Comparison of ENCODE assay signal across 24 cellular contexts in genomic region chr12:124000111-124000510, GRCh38.
"Had no signal": no experiment of that assay in that cellular context is flagged by ENCODE, and none has a peak within 500 bp of the region (broad histone marks: within the 10 kb centered on the region; RNA-seq: fewer than 3 reads in every experiment).

No MANE protein-coding gene starts in this region.

- H3K27me3 ChIP-seq: esophagus squamous epithelium, left lung, neural progenitor cell, right lobe of liver, suprapubic skin, transverse colon, vagina had no signal

- H3K4me3 Mint-ChIP-seq: effector memory CD8-positive, alpha-beta T cell; naive thymus-derived CD4-positive, alpha-beta T cell; nephron; neural progenitor cell; stimulated activated naive B cell treated with anti-CD40 and anti-IgM and Interleukin-4, amounts not matched to agents 10 μg/mL and 1 μg/mL and 100 μg/mL, for 72 hours; stimulated activated naive CD8-positive, alpha-beta T cell treated with anti-CD3 and anti-CD28 coated beads, Interleukin-15, Interleukin-2, amounts not matched to agents 100 ng/mL and 50 ng/mL, for 24 hours had no signal

- H3K9me3 ChIP-seq: esophagus squamous epithelium, left lung, right lobe of liver, suprapubic skin, transverse colon, vagina had no signal

- H3K9me3 Mint-ChIP-seq: effector memory CD8-positive, alpha-beta T cell; naive thymus-derived CD4-positive, alpha-beta T cell; nephron; neural progenitor cell; stimulated activated naive B cell treated with anti-CD40 and anti-IgM and Interleukin-4, amounts not matched to agents 10 μg/mL and 1 μg/mL and 100 μg/mL, for 72 hours; stimulated activated naive CD8-positive, alpha-beta T cell treated with anti-CD3 and anti-CD28 coated beads, Interleukin-15, Interleukin-2, amounts not matched to agents 100 ng/mL and 50 ng/mL, for 24 hours had no signal

- H3K36me3 ChIP-seq: neural progenitor cell, transverse colon had no signal

- H3K4me1 ChIP-seq: transverse colon had no signal

- H3K27ac Mint-ChIP-seq: effector memory CD8-positive, alpha-beta T cell; naive thymus-derived CD4-positive, alpha-beta T cell; nephron; neural progenitor cell; progenitor cell of endocrine pancreas; stimulated activated naive B cell treated with anti-CD40 and anti-IgM and Interleukin-4, amounts not matched to agents 10 μg/mL and 1 μg/mL and 100 μg/mL, for 72 hours; stimulated activated naive CD8-positive, alpha-beta T cell treated with anti-CD3 and anti-CD28 coated beads, Interleukin-15, Interleukin-2, amounts not matched to agents 100 ng/mL and 50 ng/mL, for 24 hours had no signal

- H3K4me3 ChIP-seq: coronary artery, esophagus squamous epithelium, left lung, neural progenitor cell, right lobe of liver, suprapubic skin, transverse colon, vagina had no signal

- DNase-seq: dermis blood vessel endothelial cell; effector memory CD8-positive, alpha-beta T cell; erythroblast; esophagus squamous epithelium; foreskin melanocyte; left cardiac atrium; left lung; mesendoderm; midbrain; naive thymus-derived CD4-positive, alpha-beta T cell; right lobe of liver; small intestine; stimulated activated CD4-positive, alpha-beta T cell treated with anti-CD3 and anti-CD28 coated beads, Interleukin-15, amount 100 ng/mL, for 24 hours; stimulated activated CD4-positive, alpha-beta T cell treated with anti-CD3 and anti-CD28 coated beads, Interleukin-2, amount 100 ng/mL, for 48 hours; stimulated activated naive B cell treated with anti-CD40 and anti-IgM and Interleukin-4, amounts not matched to agents 10 μg/mL and 1 μg/mL and 100 μg/mL, for 72 hours; transverse colon had no signal

- H3K27ac ChIP-seq: coronary artery, esophagus squamous epithelium, left lung, neural progenitor cell, parathyroid adenoma, right lobe of liver, suprapubic skin, transverse colon, vagina had no signal

- H3K9ac ChIP-seq: neural progenitor cell, parathyroid adenoma had no signal

- H3K4me2 ChIP-seq: neural progenitor cell had no signal

- ATAC-seq: effector memory CD8-positive, alpha-beta T cell; left cardiac atrium; left lung; naive thymus-derived CD4-positive, alpha-beta T cell; right lobe of liver; stimulated activated naive B cell treated with anti-CD40 and anti-IgM and Interleukin-4, amounts not matched to agents 10 μg/mL and 1 μg/mL and 100 μg/mL, for 72 hours had no signal

- H2AFZ ChIP-seq: neural progenitor cell, parathyroid adenoma had no signal

- H3K27me3 Mint-ChIP-seq: effector memory CD8-positive, alpha-beta T cell; naive thymus-derived CD4-positive, alpha-beta T cell; progenitor cell of endocrine pancreas; stimulated activated naive B cell treated with anti-CD40 and anti-IgM and Interleukin-4, amounts not matched to agents 10 μg/mL and 1 μg/mL and 100 μg/mL, for 72 hours; stimulated activated naive CD8-positive, alpha-beta T cell treated with anti-CD3 and anti-CD28 coated beads, Interleukin-15, Interleukin-2, amounts not matched to agents 100 ng/mL and 50 ng/mL, for 24 hours had no signal

- H3K4me1 Mint-ChIP-seq: stimulated activated naive B cell treated with anti-CD40 and anti-IgM and Interleukin-4, amounts not matched to agents 10 μg/mL and 1 μg/mL and 100 μg/mL, for 72 hours had no signal
